8 cellular contexts compared by ENCODE assay signal in the genomic region with DNA sequence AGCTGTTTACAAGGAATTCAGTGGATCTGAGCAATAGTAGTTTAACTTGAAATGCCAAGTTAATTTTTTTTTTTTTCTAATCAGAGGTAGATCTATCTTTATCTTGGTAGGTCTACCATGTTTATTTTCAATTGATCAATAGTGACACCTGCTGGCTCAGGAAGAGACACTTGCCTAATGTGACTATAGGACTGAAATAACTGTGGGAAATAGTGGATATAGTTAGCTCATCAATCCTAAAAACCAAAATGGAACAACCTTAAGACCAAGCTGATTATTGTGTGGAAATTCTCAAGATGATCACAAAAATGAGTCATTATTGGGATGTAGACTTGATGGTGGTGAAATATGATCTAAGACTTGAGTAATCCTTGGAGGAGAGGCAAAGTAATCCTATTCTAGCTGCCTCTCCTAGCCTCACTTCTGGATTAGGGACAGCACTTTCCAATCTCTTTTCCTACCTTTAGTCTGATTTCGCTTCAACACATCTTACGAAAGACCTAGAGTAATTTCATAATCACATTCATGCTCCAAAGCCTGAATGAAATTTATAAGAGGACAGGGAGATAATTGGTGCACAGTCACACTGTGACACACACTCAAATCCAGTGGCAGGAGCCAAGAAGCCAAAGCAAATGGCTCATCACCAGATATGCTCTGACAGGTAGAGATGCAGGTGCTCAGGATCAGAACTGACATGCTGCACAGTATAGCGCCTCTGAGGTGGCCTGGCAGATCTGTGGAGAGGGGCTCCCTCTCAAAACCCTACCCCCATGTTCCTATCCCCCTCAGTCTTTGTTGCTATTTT.
DNase-seq lines count a peak whose midpoint lies in the region; ATAC-seq and TF ChIP-seq lines count a peak whose summit lies in the region.

No MANE protein-coding gene starts in this region.

- TF ChIP-seq CTCF in brain microvascular endothelial cell (IDR thresholded peaks at IDR 0.05; ENCODE audit: low read depth, low read length, missing control alignments) = peak; percentile 51

- H3K36me3 ChIP-seq in H7 (replicated peaks; ENCODE audit: control insufficient read depth, insufficient read depth, low read length) (no peaks in the 10 kb centered on the region), brain microvascular endothelial cell (replicated peaks) (no peaks in the 10 kb centered on the region)

- peak; percentile 53 for DNase-seq in NCI-H510A treated with DMSO at 0.1 percent for 48 hours (lab: John Stamatoyannopoulos, UW)
- no peak for DNase-seq in NCI-H510A (lab: John Stamatoyannopoulos, UW)
- DNase-seq in H7 = peak; percentile 20
- peak; percentile 50 for DNase-seq in NCI-H2029 (lab: John Stamatoyannopoulos, UW)
- peak; percentile 39 for DNase-seq in brain microvascular endothelial cell
- DNase-seq in lung microvascular endothelial cell (ENCODE audit: low read depth in 2 of 2) = peak; percentile 24 to 63
- no peak for DNase-seq in cortex of kidney (lab: John Stamatoyannopoulos, UW)

- no peaks in the 10 kb centered on the region for H3K27me3 ChIP-seq in H7 (ENCODE audit: control insufficient read depth, insufficient read depth, low read length)
- H3K27me3 ChIP-seq in brain microvascular endothelial cell (replicated peaks) = no peaks in the 10 kb centered on the region

- no peak overlapping the region for H3K27ac ChIP-seq in brain microvascular endothelial cell

- no peak for ATAC-seq in HG03135 (IDR thresholded peaks at IDR 0.05; ENCODE audit: unreplicated experiment)

- H3K4me3 ChIP-seq in H7 (ENCODE audit: insufficient read depth, low read depth, low read length) = no peak overlapping the region
- no peak overlapping the region for H3K4me3 ChIP-seq in brain microvascular endothelial cell (ENCODE audit: low read depth, low read length)

- in situ Hi-C loops in brain microvascular endothelial cell (cut with HindIII; ENCODE audit: low pct_ligation_motif_present, low sequenced_read_pairs) = no loop called here

Comparison
In these comparisons a context has a peak if more than half of its experiments do, and no peak if none do; other contexts are left out.
1. DNase-seq: peak in NCI-H510A treated with DMSO at 0.1 percent for 48 hours (single experiment), H7 (single experiment), NCI-H2029 (single experiment), brain microvascular endothelial cell (single experiment) and lung microvascular endothelial cell (2 of 2); none in NCI-H510A (single experiment) and cortex of kidney (single experiment).